9 cellular contexts compared by ENCODE assay signal in genomic region chr15:31435891-31436628, GRCh38.
DNase-seq lines count a peak whose midpoint lies in the region; TF ChIP-seq lines count a peak whose summit lies in the region.
"Had no signal": no experiment of that assay in that cellular context is flagged by ENCODE, and none has a peak within 500 bp of the region (broad histone marks: within the 10 kb centered on the region; RNA-seq: fewer than 3 reads in every experiment).

No MANE protein-coding gene starts in this region.

- peak overlapping the region in 1 of 2 donors; percentile 25 for H3K4me3 ChIP-seq in CD4-positive, alpha-beta memory T cell (ENCODE audit: low read length in 2 of 2)
- H3K4me3 ChIP-seq in OCI-LY3 (ENCODE audit: low read length) (peak overlapping the region; percentile 77), duodenal mucosa (ENCODE audit: low read depth in 1 of 2, low read length in 2 of 2) (peak overlapping the region; percentile 37 to 53), parathyroid adenoma (ENCODE audit: low read depth, low read length) (no peak overlapping the region)
- H3K4me3 ChIP-seq: PC-9 had no signal

- H3K9me3 ChIP-seq in CD4-positive, alpha-beta memory T cell (ENCODE audit: control insufficient read depth in 1 of 2, low read length in 2 of 2) = no peaks in the 10 kb centered on the region
- no peaks in the 10 kb centered on the region for H3K9me3 ChIP-seq in OCI-LY3 (ENCODE audit: insufficient read depth, low read length)
- no peaks in the 10 kb centered on the region for H3K9me3 ChIP-seq in duodenal mucosa (ENCODE audit: control insufficient read depth in 1 of 2, low read length in 2 of 2)
- H3K9me3 ChIP-seq in parathyroid adenoma (ENCODE audit: control insufficient read depth, low read length) = no peaks in the 10 kb centered on the region

- H3K9me3 Mint-ChIP-seq in CD4-positive, alpha-beta memory T cell = no peaks in the 10 kb centered on the region

- H3K9ac ChIP-seq in OCI-LY3 (ENCODE audit: low read length) = peak overlapping the region; percentile 69
- peak overlapping the region in 1 of 2 donors; percentile 31 for H3K9ac ChIP-seq in duodenal mucosa (ENCODE audit: low read depth in 1 of 2, low read length in 2 of 2)
- no peak overlapping the region for H3K9ac ChIP-seq in parathyroid adenoma

- H3K27ac Mint-ChIP-seq in CD4-positive, alpha-beta memory T cell = peak overlapping the region; percentile 93 to 99 (median 98)

- DNase-seq in CD4-positive, alpha-beta memory T cell = peak in 1 of 5 donors; percentile 52
- DNase-seq in A172 (ENCODE audit: low spot score) (no peak), D341Med (ENCODE audit: low spot score) (no peak), dermis blood vessel endothelial cell (no peak), cerebellar cortex (ENCODE audit: low spot score) (no peak)

- peaks cover 78% of the 10 kb centered on the region for H3K4me1 ChIP-seq in CD4-positive, alpha-beta memory T cell (ENCODE audit: insufficient read depth, low read length)
- H3K4me1 ChIP-seq in OCI-LY3 (ENCODE audit: low read length) (peaks cover 46% of the 10 kb centered on the region), duodenal mucosa (ENCODE audit: control insufficient read depth in 1 of 2, insufficient read depth in 2 of 2, low read length in 2 of 2) (peaks cover 31 to 38% of the 10 kb centered on the region in 2 donors), parathyroid adenoma (no peaks in the 10 kb centered on the region)

- H3K4me2 ChIP-seq in OCI-LY3 (ENCODE audit: low read length) (peak overlapping the region; percentile 99), parathyroid adenoma (ENCODE audit: low read length) (peak overlapping the region; percentile 33)
- H3K4me2 ChIP-seq: PC-9 had no signal

- POLR2A ChIA-PET in CD4-positive, alpha-beta memory T cell (lab: Charles Lee; ENCODE audit: partially characterized antibody) = interaction anchor here (0.6 to 10.9 kb wide), 32 partner anchors 8 to 229 kb away, joined by 3 to 316 read pairs (median 10); partner anchors contain the start of gene KLF13

- H3K4me1 Mint-ChIP-seq in CD4-positive, alpha-beta memory T cell = peaks cover 61 to 85% (median 72%) of the 10 kb centered on the region in 4 donors

- CTCF ChIA-PET in CD4-positive, alpha-beta memory T cell (lab: Charles Lee; ENCODE audit: partially characterized antibody) = interaction anchor here (0.6 to 11.9 kb wide), 23 partner anchors 18 to 242 kb away, joined by 3 to 174 read pairs (median 10); no protein-coding TSS in a partner anchor

- H3K27ac ChIP-seq in CD4-positive, alpha-beta memory T cell (ENCODE audit: low read depth, low read length) = peak overlapping the region; percentile 86
- no peak overlapping the region for H3K27ac ChIP-seq in OCI-LY3 (ENCODE audit: low read length)
- peak overlapping the region; percentile 23 for H3K27ac ChIP-seq in duodenal mucosa (ENCODE audit: low read depth, low read length)
- no peak overlapping the region for H3K27ac ChIP-seq in parathyroid adenoma
- H3K27ac ChIP-seq: PC-9 had no signal

- H3K36me3 ChIP-seq in CD4-positive, alpha-beta memory T cell (ENCODE audit: insufficient read depth, low read length) = no peaks in the 10 kb centered on the region
- no peaks in the 10 kb centered on the region for H3K36me3 ChIP-seq in OCI-LY3 (replicated peaks; ENCODE audit: low read depth, low read length)
- H3K36me3 ChIP-seq in duodenal mucosa (ENCODE audit: control insufficient read depth in 1 of 2, insufficient read depth in 2 of 2, low read length in 2 of 2) = no peaks in the 10 kb centered on the region
- no peaks in the 10 kb centered on the region for H3K36me3 ChIP-seq in parathyroid adenoma (ENCODE audit: control insufficient read depth, insufficient read depth, low read length)

- intact Hi-C loops in CD4-positive, alpha-beta memory T cell (cut with micrococcal nuclease) = loop anchor here (1.0 to 2.0 kb wide), 11 partner anchors 37 to 445 kb away; partner anchors contain the start of genes KLF13 and MTMR10

- TF ChIP-seq CTCF in OCI-LY3 (IDR thresholded peaks at IDR 0.05; ENCODE audit: low read depth, low read length) (no peak), parathyroid adenoma (IDR thresholded peaks at IDR 0.05) (no peak)

- H2AFZ ChIP-seq in OCI-LY3 (ENCODE audit: low read depth, low read length) (peak overlapping the region; percentile 98; the same call in 1 of the 2 replicates), parathyroid adenoma (no peak overlapping the region)
- H2AFZ ChIP-seq: PC-9 had no signal

- no peaks in the 10 kb centered on the region for H3K27me3 Mint-ChIP-seq in CD4-positive, alpha-beta memory T cell

- H3K27me3 ChIP-seq in CD4-positive, alpha-beta memory T cell (ENCODE audit: insufficient read depth, low read length) = no peaks in the 10 kb centered on the region
- H3K27me3 ChIP-seq in OCI-LY3 (ENCODE audit: low read depth, low read length) (no peaks in the 10 kb centered on the region), duodenal mucosa (ENCODE audit: control insufficient read depth in 1 of 2, insufficient read depth in 2 of 2, low read length in 2 of 2) (no peaks in the 10 kb centered on the region), parathyroid adenoma (ENCODE audit: control insufficient read depth, insufficient read depth, low read length) (no peaks in the 10 kb centered on the region)

- H4K20me1 ChIP-seq in OCI-LY3 (ENCODE audit: insufficient read depth, low read length) = no peaks in the 10 kb centered on the region

- H3K4me3 Mint-ChIP-seq in CD4-positive, alpha-beta memory T cell = peak overlapping the region; percentile 82 to 92 (median 87)

- H3K36me3 Mint-ChIP-seq in CD4-positive, alpha-beta memory T cell = no peaks in the 10 kb centered on the region

- H3K79me2 ChIP-seq in OCI-LY3 (ENCODE audit: low read length) (no peaks in the 10 kb centered on the region), parathyroid adenoma (no peaks in the 10 kb centered on the region)

Comparison
In these comparisons a context has a peak if more than half of its experiments do, and no peak if none do; other contexts are left out.
1. H3K27ac ChIP-seq: peak in CD4-positive, alpha-beta memory T cell (single experiment) and duodenal mucosa (single experiment); none in OCI-LY3 (single experiment) and parathyroid adenoma (single experiment).